ENCODE assay signal across 15 cellular contexts in the genomic region with DNA sequence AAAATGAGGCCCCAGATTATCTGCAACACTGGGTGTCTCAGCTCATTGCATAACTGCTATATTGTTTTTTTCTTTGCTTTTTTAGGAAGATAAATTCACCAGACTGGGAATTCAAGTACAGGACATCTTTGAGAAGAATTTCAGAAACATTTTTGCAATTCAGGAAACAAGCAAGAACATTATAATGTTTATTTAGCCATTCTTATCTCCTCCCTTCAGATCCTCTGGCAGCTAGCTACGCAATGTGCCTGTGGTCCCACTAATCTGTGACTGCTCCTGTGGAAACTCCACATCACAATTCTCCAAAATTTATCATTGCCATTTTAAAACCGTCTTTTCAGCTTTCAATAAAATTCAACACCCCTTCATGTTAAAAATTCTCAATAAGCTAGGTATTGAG.
"Had no signal": no experiment of that assay in that cellular context is flagged by ENCODE, and none has a peak within 500 bp of the region (broad histone marks: within the 10 kb centered on the region; RNA-seq: fewer than 3 reads in every experiment).

No MANE protein-coding gene starts in this region.

- H3K4me3 ChIP-seq: gastroesophageal sphincter, heart left ventricle, left ventricle myocardium inferior, suprapubic skin had no signal

- H3K4me1 ChIP-seq: gastroesophageal sphincter, left ventricle myocardium inferior, suprapubic skin had no signal

- H3K27me3 ChIP-seq: gastroesophageal sphincter, heart left ventricle, suprapubic skin had no signal

- ATAC-seq: gastroesophageal sphincter, heart left ventricle, T-helper 17 cell had no signal

- H3K27ac ChIP-seq: gastroesophageal sphincter, heart left ventricle, left ventricle myocardium inferior, suprapubic skin had no signal

- DNase-seq: activated CD4-positive, alpha-beta T cell treated with anti-CD3 and anti-CD28 coated beads, Interleukin-2, amount 10 ng/mL, durations not matched to agents 24 days and 14 days; activated CD8-positive, alpha-beta T cell treated with anti-CD3 and anti-CD28 coated beads for 36 hours; activated naive CD4-positive, alpha-beta T cell treated with Interleukin-2 at 50 U/mL for 16 hours; activated naive CD8-positive, alpha-beta T cell treated with anti-CD3 and anti-CD28 coated beads, Interleukin-2, amount 10 ng/mL, durations not matched to agents 7 days and 5 days; activated T-cell treated with anti-CD3 and anti-CD28 coated beads, Interleukin-2, amount 50 U/mL, for 24 hours; anterior cingulate cortex; cortex of kidney; heart left ventricle; kidney glomerular epithelial cell; left ventricle myocardium inferior; naive B cell; stimulated activated CD4-positive, alpha-beta T cell treated with anti-CD3 and anti-CD28 coated beads, Interleukin-2, amount 100 ng/mL, for 24 hours; T-helper 17 cell had no signal
